ENCODE assay signal across 8 cellular contexts in the genomic region with DNA sequence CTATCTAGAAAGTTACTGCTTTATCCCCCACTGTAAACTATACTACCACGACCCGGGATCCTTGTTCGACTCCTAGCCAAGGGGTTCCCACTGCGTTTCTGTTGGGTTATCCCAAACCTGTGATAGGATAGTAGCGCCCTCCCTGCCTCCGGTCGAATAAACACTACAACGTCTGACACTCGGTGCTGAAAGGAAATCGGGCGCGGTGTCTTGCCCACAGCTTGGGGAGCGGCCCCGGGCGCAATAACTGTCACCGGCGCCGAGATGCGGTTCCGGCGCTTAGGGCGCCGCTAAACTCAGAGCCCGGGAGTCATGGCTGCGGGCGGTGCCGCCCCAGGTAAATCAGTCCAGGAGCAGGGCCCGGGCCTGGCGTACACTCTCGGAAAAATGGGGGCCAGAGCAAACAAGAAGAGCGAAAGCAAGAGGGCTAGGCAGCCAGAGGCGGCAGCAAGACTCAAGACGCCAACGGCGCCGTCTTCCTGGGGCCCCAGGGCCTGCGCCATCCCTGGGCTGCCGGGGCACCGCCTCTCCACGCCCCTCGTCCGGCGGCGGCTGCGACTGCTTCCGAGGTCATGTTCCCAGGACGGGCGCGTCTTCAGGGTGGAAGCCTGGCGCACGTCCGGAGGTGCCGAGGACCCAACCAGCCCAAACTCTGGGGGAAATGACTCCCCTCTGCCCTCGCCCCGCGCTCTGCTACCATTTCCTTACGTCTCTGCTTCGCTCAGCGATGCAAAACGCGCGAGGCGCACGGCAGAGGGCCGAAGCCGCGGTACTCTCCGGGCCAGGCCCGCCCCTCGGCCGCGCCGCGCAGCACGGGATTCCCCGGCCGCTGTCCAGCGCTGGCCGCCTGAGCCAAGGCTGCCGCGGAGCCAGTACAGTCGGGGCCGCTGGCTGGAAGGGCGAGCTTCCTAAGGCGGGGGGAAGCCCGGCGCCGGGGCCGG. TPM values are rescaled to one million over a fixed set of nuclear protein-coding genes. Genes with fewer than 3 reads are reported as not detected.
DNase-seq lines count a peak whose midpoint lies in the region; ATAC-seq, FAIRE-seq and TF ChIP-seq lines count a peak whose summit lies in the region.

A gene (plus strand): TSS at position 575 of the 941 bp plus-strand sequence. CDS start 87 bp downstream, at position 662.

- no peaks in the 10 kb centered on the region for H3K9me3 ChIP-seq in adipocyte (ENCODE audit: control insufficient read depth, low read length)
- H3K9me3 ChIP-seq in heart left ventricle = no peaks in the 10 kb centered on the region
- H3K9me3 ChIP-seq in upper lobe of right lung = no peaks in the 10 kb centered on the region

- H3K4me3 ChIP-seq in adipocyte (ENCODE audit: low read length) (peak within 1 kb of the TSS; percentile 93), heart left ventricle (peak within 1 kb of the TSS; percentile 69 to 96 (median 90)), upper lobe of right lung (peak within 1 kb of the TSS; percentile 86)

- intact Hi-C loops in heart left ventricle (cut with DNase I) (no loop called here), posterior vena cava (cut with DNase I) (no loop called here), upper lobe of right lung (cut with DNase I) (no loop called here)

- DNase-seq in GF-D8 (lab: John Stamatoyannopoulos, UW) = peak; percentile 23
- peak; percentile 54 for DNase-seq in H54 (ENCODE audit: insufficient read length, low spot score)
- DNase-seq in LoVo (ENCODE audit: low spot score) = peak; percentile 84
- DNase-seq in SW480 (ENCODE audit: low spot score) = peak; percentile 67
- DNase-seq in adipocyte (ENCODE audit: low read depth) = peak; percentile 91
- DNase-seq in heart left ventricle = peak; percentile 90 to 95 (median 93)
- peak; percentile 97 for DNase-seq in posterior vena cava (ENCODE audit: low spot score)
- DNase-seq in upper lobe of right lung = peak; percentile 94

- ATAC-seq in heart left ventricle = peak; percentile 93 to 98 (median 98)
- peak; percentile 96 for ATAC-seq in upper lobe of right lung

- TF ChIP-seq CTCF in heart left ventricle (IDR thresholded peaks at IDR 0.05) (peak in 1 of 12 donors; percentile 19), upper lobe of right lung (IDR thresholded peaks at IDR 0.05) (no peak)

- FAIRE-seq in H54 (lab: Jason Lieb, UNC) = no peak

- peaks cover 15% of the 10 kb centered on the region for H3K4me1 ChIP-seq in adipocyte (ENCODE audit: control insufficient read depth, insufficient read depth, low read length)
- H3K4me1 ChIP-seq in heart left ventricle = peaks cover 0 to 18% (median 14%) of the 10 kb centered on the region in 12 donors
- peaks cover 8% of the 10 kb centered on the region for H3K4me1 ChIP-seq in upper lobe of right lung

- TF ChIP-seq POLR2A in H54 (IDR thresholded peaks at IDR 0.05; ENCODE audit: low read depth, low read length) = peak; percentile 98
- peak in 1 of 2 donors; percentile 77 for TF ChIP-seq POLR2A in heart left ventricle (IDR thresholded peaks at IDR 0.05)

- H3K36me3 ChIP-seq in adipocyte (ENCODE audit: control insufficient read depth, insufficient read depth, low read length, severe bottlenecking) (peaks cover 19% of the 10 kb centered on the region), heart left ventricle (peaks cover 0 to 32% (median 23%) of the 10 kb centered on the region in 9 donors), upper lobe of right lung (peaks cover 19% of the 10 kb centered on the region)

- H3K27me3 ChIP-seq in adipocyte (replicated peaks; ENCODE audit: control insufficient read depth, insufficient read depth, low read length) (no peaks in the 10 kb centered on the region), heart left ventricle (no peaks in the 10 kb centered on the region), upper lobe of right lung (no peaks in the 10 kb centered on the region)

- WGBS in heart left ventricle, 4 donors = 0 to 2% (median 1%) methylated on average over 15 to 89 of the region's 89 CpGs

- H3K27ac ChIP-seq in heart left ventricle (peak within 1 kb of the TSS; percentile 93 to 100 (median 98)), upper lobe of right lung (peak within 1 kb of the TSS; percentile 97)

- peak within 1 kb of the TSS; percentile 95 for H3K9ac ChIP-seq in adipocyte (ENCODE audit: low read length)

RNA-seq across cellular contexts. Expression of the gene that starts here (rescaled TPM):
- total RNA-seq in heart left ventricle = 10 to 100 TPM; 50.9 to 79.9 (median 62.6) TPM
- polyA plus RNA-seq in heart left ventricle = 10 to 100 TPM; 44.0 to 45.4 TPM
- 10 to 100 TPM; 63.7 to 66.5 TPM for total RNA-seq in posterior vena cava
- total RNA-seq in upper lobe of right lung = 90.0 TPM

Comparison
In these comparisons a context has a peak if more than half of its experiments do, and no peak if none do; other contexts are left out.
1. Peak in every context shown above with its lines: DNase-seq, ATAC-seq, H3K4me3 ChIP-seq and H3K27ac ChIP-seq.
2. DNase-seq: peak in every context shown above with its lines; median percentile 97 in posterior vena cava; 94 in upper lobe of right lung; 93 in heart left ventricle; 91 in adipocyte; 84 in LoVo; 67 in SW480; 54 in H54; 23 in GF-D8.